In the genomic region with DNA sequence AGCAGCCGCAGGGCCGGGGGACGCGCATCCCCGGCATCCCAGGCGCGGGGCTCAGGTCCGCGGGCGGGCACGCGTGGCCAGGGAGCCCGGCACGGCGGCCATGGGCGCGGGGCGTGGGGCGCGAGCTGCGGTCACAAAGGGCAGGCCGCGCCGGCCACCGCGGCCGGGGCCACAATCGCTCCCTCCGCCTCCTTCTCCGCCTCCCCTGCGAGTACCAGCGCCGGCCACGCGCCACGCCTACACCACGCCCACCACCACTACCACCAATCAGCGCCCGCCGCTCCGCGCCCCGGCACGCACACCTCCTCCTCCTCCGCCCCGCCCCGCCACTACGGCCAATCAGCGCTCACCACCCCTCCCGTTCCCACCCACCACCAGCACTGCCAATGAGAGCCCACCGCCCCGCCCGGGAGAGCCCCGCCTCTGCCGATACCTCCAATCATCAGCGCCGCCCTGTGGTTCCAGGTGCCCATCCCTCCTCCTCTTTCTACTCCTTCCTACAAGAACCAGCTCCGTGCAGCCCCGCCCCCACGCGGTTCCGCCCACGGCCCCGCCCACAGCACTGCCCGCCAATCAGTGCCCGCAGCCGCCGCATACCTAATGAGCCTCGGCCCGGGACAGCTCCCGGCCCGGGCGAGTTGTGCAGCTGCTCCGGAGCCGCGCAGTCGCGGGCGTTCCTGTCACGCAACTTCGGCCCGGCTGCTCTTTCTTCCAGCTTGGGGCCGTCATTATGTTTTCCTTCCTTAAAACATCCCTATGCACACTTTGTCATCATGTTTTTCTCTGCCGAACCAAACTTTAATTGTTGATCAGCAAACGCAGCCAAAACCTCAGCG, we compare ENCODE assay signal across 8 cellular contexts. TPM values are rescaled to one million over a fixed set of nuclear protein-coding genes. Genes with fewer than 3 reads are reported as not detected.
DNase-seq lines count a peak whose midpoint lies in the region; ATAC-seq and TF ChIP-seq lines count a peak whose summit lies in the region.

Gene RPS6KA2, minus strand, starts transcription at position 213 of the 836 bp plus-strand sequence. CDS start 232 bp downstream, outside the sequence.

- intact Hi-C loops in breast epithelium (cut with DNase I; ENCODE audit: low total_unique reads) = no loop called here

- no peaks in the 10 kb centered on the region for H3K9me3 ChIP-seq in breast epithelium
- H3K9me3 ChIP-seq in iPS-18a (ENCODE audit: control insufficient read depth, low read depth, low read length) = no peaks in the 10 kb centered on the region
- no peaks in the 10 kb centered on the region for H3K9me3 ChIP-seq in skeletal muscle satellite cell (replicated peaks; ENCODE audit: low read length)

- DNase-seq in ACHN (peak; percentile 97), NCI-H2171 (lab: John Stamatoyannopoulos, UW) (peak; percentile 95), breast epithelium (ENCODE audit: low spot score in 2 of 2) (peak; percentile 100)

- H3K27me3 ChIP-seq in breast epithelium (no peaks in the 10 kb centered on the region), iPS-18a (ENCODE audit: control insufficient read depth, insufficient read depth, low read length) (peaks cover 55% of the 10 kb centered on the region), skeletal muscle satellite cell (ENCODE audit: control insufficient read depth, insufficient read depth, low read length) (no peaks in the 10 kb centered on the region)

- TF ChIP-seq CTCF in VCaP (conservative IDR thresholded peaks at IDR 0.05) (no peak), breast epithelium (IDR thresholded peaks at IDR 0.05) (no peak)

- peak within 1 kb of the TSS; percentile 84 for H3K27ac ChIP-seq in VCaP
- H3K27ac ChIP-seq in breast epithelium = peak within 1 kb of the TSS; percentile 81 to 83
- peak within 1 kb of the TSS; percentile 43 for H3K27ac ChIP-seq in iPS-18a (ENCODE audit: low read length)

- peak within 1 kb of the TSS; percentile 92 for H3K4me2 ChIP-seq in skeletal muscle satellite cell (ENCODE audit: low read length)

- peak; percentile 50 for TF ChIP-seq POLR2A in breast epithelium (IDR thresholded peaks at IDR 0.05)

- H3K4me1 ChIP-seq in breast epithelium = no peaks in the 10 kb centered on the region
- H3K4me1 ChIP-seq in iPS-18a (ENCODE audit: control insufficient read depth, low read depth, low read length) = peaks cover 14% of the 10 kb centered on the region
- peaks cover 41% of the 10 kb centered on the region for H3K4me1 ChIP-seq in skeletal muscle satellite cell (ENCODE audit: control insufficient read depth, insufficient read depth, low read length)

- H3K36me3 ChIP-seq in breast epithelium (no peaks in the 10 kb centered on the region), iPS-18a (ENCODE audit: control insufficient read depth, low read depth, low read length) (no peaks in the 10 kb centered on the region), skeletal muscle satellite cell (ENCODE audit: insufficient read depth, low read length) (peaks cover 9% of the 10 kb centered on the region)

- in situ Hi-C loops in ACHN (cut with HindIII; ENCODE audit: low pct_ligation_motif_present, low pct_unique_long_range_greater_than_20kb, low sequenced_read_pairs) = no loop called here

- H3K9ac ChIP-seq in iPS-18a (ENCODE audit: low read length) (peak within 1 kb of the TSS; percentile 60), skeletal muscle satellite cell (ENCODE audit: low read depth, low read length) (peak within 1 kb of the TSS; percentile 95)

- ATAC-seq in GM18868 (IDR thresholded peaks at IDR 0.05; ENCODE audit: unreplicated experiment) (peak; percentile 86), HG03103 (IDR thresholded peaks at IDR 0.05; ENCODE audit: low read depth, unreplicated experiment) (peak; percentile 86)

- peak within 1 kb of the TSS; percentile 87 to 96 (median 88) for H3K4me3 ChIP-seq in breast epithelium
- H3K4me3 ChIP-seq in iPS-18a (ENCODE audit: low read length) = peak within 1 kb of the TSS; percentile 84
- peak within 1 kb of the TSS; percentile 92 for H3K4me3 ChIP-seq in skeletal muscle satellite cell (ENCODE audit: low read length)

RNA-seq across cellular contexts. Expression of gene RPS6KA2, which starts in this region (rescaled TPM):
- total RNA-seq in breast epithelium = 100 to 1,000 TPM in 1 of 3 donors, 10 to 100 TPM in 2; 23.7 to 124 (median 56.4) TPM
- 58.8 and 60.7 TPM in 2 replicates for total RNA-seq in skeletal muscle satellite cell (2012; rRNA removed)

Comparison
In these comparisons a context has a peak if more than half of its experiments do, and no peak if none do; other contexts are left out.
1. Peak in every context shown above with its lines: DNase-seq, ATAC-seq, H3K4me3 ChIP-seq and H3K27ac ChIP-seq.